Comparison of ENCODE assay signal across 18 cellular contexts in genomic region chr4:28225689-28226353, GRCh38.
DNase-seq lines count a peak whose midpoint lies in the region; ATAC-seq and TF ChIP-seq lines count a peak whose summit lies in the region.
"Had no signal": no experiment of that assay in that cellular context is flagged by ENCODE, and none has a peak within 500 bp of the region (broad histone marks: within the 10 kb centered on the region; RNA-seq: fewer than 3 reads in every experiment).

No MANE protein-coding gene starts in this region.

- H3K36me3 Mint-ChIP-seq in activated T-cell treated with anti-CD3 and anti-CD28 coated beads, Interleukin-2, amount 50 U/mL, for 4 hours (ENCODE audit: insufficient read depth), result no peaks in the 10 kb centered on the region
- H3K36me3 Mint-ChIP-seq: activated naive CD8-positive, alpha-beta T cell treated with anti-CD3 and anti-CD28 coated beads for 36 hours; stimulated activated naive B cell treated with anti-CD40 and anti-IgM and Interleukin-4, amounts not matched to agents 10 μg/mL and 1 μg/mL and 100 μg/mL, for 72 hours had no signal

- no peak overlapping the region for H3K4me3 Mint-ChIP-seq in activated T-cell treated with anti-CD3 and anti-CD28 coated beads, Interleukin-2, amount 50 U/mL, for 4 hours
- H3K4me3 Mint-ChIP-seq: activated CD4-positive, alpha-beta T cell treated with anti-CD3 and anti-CD28 coated beads, Interleukin-2, amount 10 ng/mL, durations not matched to agents 24 days and 14 days; activated naive CD8-positive, alpha-beta T cell treated with anti-CD3 and anti-CD28 coated beads for 36 hours; stimulated activated naive B cell treated with anti-CD40 and anti-IgM and Interleukin-4, amounts not matched to agents 10 μg/mL and 1 μg/mL and 100 μg/mL, for 72 hours had no signal

- DNase-seq in AG10803 (ENCODE audit: low read depth) (peak; percentile 32), NCI-H69 (lab: John Stamatoyannopoulos, UW) (peak; percentile 7), caudate nucleus (lab: John Stamatoyannopoulos, UW) (peak in 13 of 61 donors; percentile 2 to 47 (median 10)), left lobe of liver (ENCODE audit: low spot score) (no peak), NCI-H1105 treated with DMSO at 0.1 percent for 48 hours (lab: John Stamatoyannopoulos, UW) (no peak), NCI-H2107 (lab: John Stamatoyannopoulos, UW) (no peak)
- no peak for DNase-seq in activated T-cell treated with anti-CD3 and anti-CD28 coated beads, Interleukin-2, amount 50 U/mL, for 4 hours
- DNase-seq: activated CD4-positive, alpha-beta T cell treated with anti-CD3 and anti-CD28 coated beads, Interleukin-2, amount 10 ng/mL, durations not matched to agents 24 days and 14 days; activated naive CD8-positive, alpha-beta T cell treated with anti-CD3 and anti-CD28 coated beads for 36 hours; activated T-cell treated with anti-CD3 and anti-CD28 coated beads, Interleukin-2, amount 50 U/mL, for 1 hour; NK-92 treated with Interleukin-12 subunit alpha and Interleukin-12 subunit beta, amount 100 ng/mL, for 24 hours; SHP77 treated with DMSO at 0.1 percent for 48 hours; stimulated activated naive B cell treated with anti-CD40 and anti-IgM and Interleukin-4, amounts not matched to agents 10 μg/mL and 1 μg/mL and 100 μg/mL, for 72 hours; T-helper 9 cell; upper lobe of right lung had no signal

- no peaks in the 10 kb centered on the region for H3K4me1 Mint-ChIP-seq in activated T-cell treated with anti-CD3 and anti-CD28 coated beads, Interleukin-2, amount 50 U/mL, for 4 hours (ENCODE audit: low read depth)
- H3K4me1 Mint-ChIP-seq: activated CD4-positive, alpha-beta T cell treated with anti-CD3 and anti-CD28 coated beads, Interleukin-2, amount 10 ng/mL, durations not matched to agents 24 days and 14 days; activated naive CD8-positive, alpha-beta T cell treated with anti-CD3 and anti-CD28 coated beads for 36 hours; stimulated activated naive B cell treated with anti-CD40 and anti-IgM and Interleukin-4, amounts not matched to agents 10 μg/mL and 1 μg/mL and 100 μg/mL, for 72 hours had no signal

- no peaks in the 10 kb centered on the region for H3K9me3 Mint-ChIP-seq in activated T-cell treated with anti-CD3 and anti-CD28 coated beads, Interleukin-2, amount 50 U/mL, for 4 hours
- H3K9me3 Mint-ChIP-seq: activated CD4-positive, alpha-beta T cell treated with anti-CD3 and anti-CD28 coated beads, Interleukin-2, amount 10 ng/mL, durations not matched to agents 24 days and 14 days; stimulated activated naive B cell treated with anti-CD40 and anti-IgM and Interleukin-4, amounts not matched to agents 10 μg/mL and 1 μg/mL and 100 μg/mL, for 72 hours had no signal

- peak; percentile 85 for ATAC-seq in left lobe of liver
- no peak for ATAC-seq in activated T-cell treated with anti-CD3 and anti-CD28 coated beads, Interleukin-2, amount 50 U/mL, for 4 hours
- ATAC-seq in HG02571 (IDR thresholded peaks at IDR 0.05; ENCODE audit: unreplicated experiment), result no peak
- ATAC-seq: stimulated activated naive B cell treated with anti-CD40 and anti-IgM and Interleukin-4, amounts not matched to agents 10 μg/mL and 1 μg/mL and 100 μg/mL, for 72 hours; upper lobe of right lung had no signal

- H3K4me3 ChIP-seq in AG10803 (ENCODE audit: low read length), result no peak overlapping the region
- H3K4me3 ChIP-seq: cardiac muscle cell, upper lobe of right lung had no signal

- no peaks in the 10 kb centered on the region for H3K27me3 Mint-ChIP-seq in activated T-cell treated with anti-CD3 and anti-CD28 coated beads, Interleukin-2, amount 50 U/mL, for 4 hours (ENCODE audit: low read depth)
- H3K27me3 Mint-ChIP-seq: activated CD4-positive, alpha-beta T cell treated with anti-CD3 and anti-CD28 coated beads, Interleukin-2, amount 10 ng/mL, durations not matched to agents 24 days and 14 days; activated naive CD8-positive, alpha-beta T cell treated with anti-CD3 and anti-CD28 coated beads for 36 hours; stimulated activated naive B cell treated with anti-CD40 and anti-IgM and Interleukin-4, amounts not matched to agents 10 μg/mL and 1 μg/mL and 100 μg/mL, for 72 hours had no signal

- peak; percentile 40 for TF ChIP-seq CTCF in AG10803 (conservative IDR thresholded peaks at IDR 0.05; ENCODE audit: low read length)

- H3K27ac ChIP-seq in caudate nucleus (ENCODE audit: low read depth, low read length), result peak overlapping the region; percentile 72
- H3K27ac ChIP-seq: cardiac muscle cell, KMS-11, upper lobe of right lung had no signal

Comparison
In these comparisons a context has a peak if more than half of its experiments do, and no peak if none do; other contexts are left out.
1. DNase-seq: peak in AG10803 (single experiment) and NCI-H69 (single experiment); none in left lobe of liver (single experiment), activated T-cell treated with anti-CD3 and anti-CD28 coated beads, Interleukin-2, amount 50 U/mL, for 4 hours (single experiment), NCI-H1105 treated with DMSO at 0.1 percent for 48 hours (single experiment) and NCI-H2107 (single experiment).